ENCODE assay signal across 23 cellular contexts in the genomic region with DNA sequence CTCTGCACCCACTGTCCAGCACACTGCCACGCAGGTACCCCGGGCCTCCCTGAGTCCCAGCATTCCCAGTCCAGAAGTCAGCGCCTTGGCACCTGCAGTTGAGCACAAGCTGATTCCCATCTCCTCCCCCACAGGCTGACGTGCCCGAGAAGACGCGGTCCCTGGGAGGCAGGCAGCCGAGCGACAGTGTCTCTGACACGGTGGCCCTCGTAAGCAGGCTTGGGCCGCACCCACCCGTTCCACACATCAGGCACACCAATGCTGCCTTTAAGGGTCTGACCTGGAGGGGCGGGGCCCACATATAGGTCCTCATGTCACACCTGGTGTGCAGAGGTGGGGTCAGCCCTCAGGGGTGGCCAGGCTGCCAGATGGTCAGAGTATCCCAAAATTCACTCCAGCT. TPM values are rescaled to one million over a fixed set of nuclear protein-coding genes. Genes with fewer than 3 reads are reported as not detected.
DNase-seq lines count a peak whose midpoint lies in the region; ATAC-seq and TF ChIP-seq lines count a peak whose summit lies in the region.
"Had no signal": no experiment of that assay in that cellular context is flagged by ENCODE, and none has a peak within 500 bp of the region (broad histone marks: within the 10 kb centered on the region; RNA-seq: fewer than 3 reads in every experiment).

No MANE protein-coding gene starts in this region.

- no peaks in the 10 kb centered on the region for H3K9me3 ChIP-seq in SJCRH30 (replicated peaks)
- H3K9me3 ChIP-seq in mucosa of descending colon: no peaks in the 10 kb centered on the region
- no peaks in the 10 kb centered on the region for H3K9me3 ChIP-seq in osteoblast (ENCODE audit: low read depth, low read length)
- H3K9me3 ChIP-seq: A549; BE2C; BLaER1 treated with 17β-estradiol and CSF1 and Interleukin-3, amounts not matched to agents 10 nM and 100 nM had no signal

- no peaks in the 10 kb centered on the region for H3K79me2 ChIP-seq in osteoblast (ENCODE audit: insufficient read depth, low read length)

- H3K4me2 ChIP-seq in osteoblast (ENCODE audit: insufficient read depth, low read length): no peak overlapping the region
- H3K4me2 ChIP-seq: A549; BLaER1 treated with 17β-estradiol and CSF1 and Interleukin-3, amounts not matched to agents 10 nM and 100 nM; GM23338 had no signal

- peak; percentile 36 for DNase-seq in Right ventricle myocardium superior
- DNase-seq in left cardiac atrium: no peak
- no peak for DNase-seq in SJCRH30
- peak in 2 of 3 donors; percentile 18 to 34 for DNase-seq in mucosa of descending colon
- peak; percentile 89 for DNase-seq in osteoblast (ENCODE audit: insufficient read length, low spot score, missing footprints)
- no peak for DNase-seq in NCI-H1105 (lab: John Stamatoyannopoulos, UW)
- no peak for DNase-seq in HuH-7.5 (ENCODE audit: low spot score)
- DNase-seq: 8988T; ACHN; AML-193; BE2C; Calu3; CD4-positive, alpha-beta T cell; CD8-positive, alpha-beta memory T cell; COR-L47; DMS53; DMS79 treated with DMSO at 0.1 percent for 48 hours; GF-D8; H9 had no signal

- H3K27me3 ChIP-seq in SJCRH30 (no peaks in the 10 kb centered on the region), osteoblast (ENCODE audit: insufficient read depth, low read length) (no peaks in the 10 kb centered on the region)
- H3K27me3 ChIP-seq: BE2C; BLaER1 treated with 17β-estradiol and CSF1 and Interleukin-3, amounts not matched to agents 10 nM and 100 nM had no signal

- ATAC-seq in Right ventricle myocardium superior (ENCODE audit: poor library complexity) (no peak), left cardiac atrium (no peak), mucosa of descending colon (no peak)
- ATAC-seq: A549, GM23338, HCT116 had no signal

- H3K36me3 ChIP-seq in SJCRH30: no peaks in the 10 kb centered on the region
- no peaks in the 10 kb centered on the region for H3K36me3 ChIP-seq in mucosa of descending colon (ENCODE audit: low read depth)
- H3K36me3 ChIP-seq in osteoblast (ENCODE audit: insufficient read depth, low read length): no peaks in the 10 kb centered on the region
- H3K36me3 ChIP-seq: BE2C had no signal

- intact Hi-C loops in Right ventricle myocardium superior (cut with DNase I) (no loop called here), left cardiac atrium (cut with DNase I) (loop anchor here in 1 of 2 donors (10.0 kb wide), 2 partner anchors 55 to 155 kb away; no protein-coding TSS in a partner anchor), mucosa of descending colon (cut with DNase I, micrococcal nuclease) (no loop called here)

- no peaks in the 10 kb centered on the region for H4K20me1 ChIP-seq in osteoblast (ENCODE audit: insufficient read depth, low read length)

- TF ChIP-seq CTCF in mucosa of descending colon (IDR thresholded peaks at IDR 0.05) (no peak), osteoblast (IDR thresholded peaks at IDR 0.05; ENCODE audit: extremely low read depth, low read depth, low read length) (no peak)

- H3K27ac ChIP-seq in SJCRH30 (peak overlapping the region; percentile 69), osteoblast (ENCODE audit: low read depth, low read length) (no peak overlapping the region)
- H3K27ac ChIP-seq: A549; BLaER1 treated with 17β-estradiol and CSF1 and Interleukin-3, amounts not matched to agents 10 nM and 100 nM had no signal

- H2AFZ ChIP-seq in osteoblast (ENCODE audit: low read length): no peak overlapping the region
- H2AFZ ChIP-seq: GM23338 had no signal

- H3K4me1 ChIP-seq in SJCRH30 (peaks cover 11% of the 10 kb centered on the region; the same call in 1 of the 2 replicates), mucosa of descending colon (ENCODE audit: low read depth) (no peaks in the 10 kb centered on the region), osteoblast (ENCODE audit: insufficient read depth, low read length) (no peaks in the 10 kb centered on the region)
- H3K4me1 ChIP-seq: A549, BE2C had no signal

- H3K4me3 ChIP-seq in SJCRH30: no peak overlapping the region
- H3K4me3 ChIP-seq in mucosa of descending colon: no peak overlapping the region
- H3K4me3 ChIP-seq in osteoblast (ENCODE audit: insufficient read depth, low read length): no peak overlapping the region
- H3K4me3 ChIP-seq: A549; BLaER1 treated with 17β-estradiol and CSF1 and Interleukin-3, amounts not matched to agents 10 nM and 100 nM; GM23338 had no signal

RNA-seq across cellular contexts. Expression of a gene that starts 18.4 kb away (rescaled TPM):
- total RNA-seq in Right ventricle myocardium superior (1.9 TPM), left cardiac atrium (1 to 10 TPM in 1 of 2 donors, under 1 TPM in 1; 0.77 to 1.6 TPM), mucosa of descending colon (1 to 10 TPM in 1 of 3 donors, under 1 TPM in 2; 0.84 to 2.0 (median 0.95) TPM), osteoblast (under 0.01 and 0.29 TPM in 2 replicates)
- 0.06 and 0.20 TPM in 2 replicates for total RNA-seq in SJCRH30 (2014; rRNA removed; shearing (Covaris generic))

RNA-seq across cellular contexts. Expression of a gene that starts 39.7 kb away (rescaled TPM):
- total RNA-seq in Right ventricle myocardium superior (191 TPM), left cardiac atrium (100 to 1,000 TPM in 1 of 2 donors, 10 to 100 TPM in 1; 99.5 to 115 TPM), mucosa of descending colon (100 to 1,000 TPM in 1 of 3 donors, 10 to 100 TPM in 2; 76.4 to 105 (median 79.7) TPM), osteoblast (60.4 TPM in 2 replicates)
- total RNA-seq in SJCRH30 (2014; rRNA removed; shearing (Covaris generic)): 91.7 and 117 TPM in 2 replicates

Comparison
In these comparisons a context has a peak if more than half of its experiments do, and no peak if none do; other contexts are left out.
1. DNase-seq: peak in Right ventricle myocardium superior (single experiment), mucosa of descending colon (2 of 3) and osteoblast (single experiment); none in left cardiac atrium (single experiment), SJCRH30 (0 of 2), NCI-H1105 (single experiment) and HuH-7.5 (single experiment).